32 cellular contexts compared by ENCODE assay signal in genomic region chr1:22801753-22802152, GRCh38.
DNase-seq lines count a peak whose midpoint lies in the region; ATAC-seq and TF ChIP-seq lines count a peak whose summit lies in the region.
"Had no signal": no experiment of that assay in that cellular context is flagged by ENCODE, and none has a peak within 500 bp of the region (broad histone marks: within the 10 kb centered on the region; RNA-seq: fewer than 3 reads in every experiment).

No MANE protein-coding gene starts in this region.

- POLR2A ChIA-PET in activated CD8-positive, alpha-beta T cell treated with anti-CD3 and anti-CD28 coated beads for 36 hours (lab: Charles Lee), result no interaction called here

- intact Hi-C loops in sciatic nerve (cut with DNase I), result no loop called here
- intact Hi-C loops in activated CD8-positive, alpha-beta T cell treated with anti-CD3 and anti-CD28 coated beads for 36 hours (cut with micrococcal nuclease), result no loop called here

- CTCF ChIA-PET in activated CD8-positive, alpha-beta T cell treated with anti-CD3 and anti-CD28 coated beads for 36 hours (lab: Charles Lee), result no interaction called here

- H3K4me3 ChIP-seq in endodermal cell (ENCODE audit: low read length), result no peak overlapping the region
- H3K4me3 ChIP-seq in effector memory CD4-positive, alpha-beta T cell (ENCODE audit: insufficient read depth, low read depth, low read length, poor library complexity, severe bottlenecking), result no peak overlapping the region
- H3K4me3 ChIP-seq: A549, breast epithelium, right atrium auricular region, uterus had no signal

- H3K36me3 Mint-ChIP-seq in endodermal cell (ENCODE audit: low read depth), result no peaks in the 10 kb centered on the region
- no peaks in the 10 kb centered on the region for H3K36me3 Mint-ChIP-seq in nephron progenitor cell (ENCODE audit: low read depth)
- H3K36me3 Mint-ChIP-seq in activated CD8-positive, alpha-beta T cell treated with anti-CD3 and anti-CD28 coated beads for 36 hours (ENCODE audit: low read depth), result no peaks in the 10 kb centered on the region
- H3K36me3 Mint-ChIP-seq: activated naive CD8-positive, alpha-beta T cell; CD4-positive, CD25-positive, alpha-beta regulatory T cell; natural killer cell had no signal

- no peaks in the 10 kb centered on the region for H3K9me3 ChIP-seq in endodermal cell (ENCODE audit: control insufficient read depth, low read length)
- H3K9me3 ChIP-seq in effector memory CD4-positive, alpha-beta T cell (ENCODE audit: control insufficient read depth, low read length), result no peaks in the 10 kb centered on the region
- H3K9me3 ChIP-seq: A549, breast epithelium, right atrium auricular region, uterus had no signal

- no peaks in the 10 kb centered on the region for H3K9me3 Mint-ChIP-seq in endodermal cell
- no peaks in the 10 kb centered on the region for H3K9me3 Mint-ChIP-seq in nephron progenitor cell
- H3K9me3 Mint-ChIP-seq in activated CD8-positive, alpha-beta T cell treated with anti-CD3 and anti-CD28 coated beads for 36 hours, result no peaks in the 10 kb centered on the region
- H3K9me3 Mint-ChIP-seq: activated B cell treated with CpG ODN at 0.5 μM for 24 hours; activated T-cell treated with anti-CD3 and anti-CD28 coated beads, Interleukin-2, amount 50 U/mL, for 24 hours; CD4-positive, CD25-positive, alpha-beta regulatory T cell; natural killer cell had no signal

- TF ChIP-seq CTCF in endodermal cell (conservative IDR thresholded peaks at IDR 0.05) (no peak), nephron progenitor cell (IDR thresholded peaks at IDR 0.05) (no peak)
- TF ChIP-seq CTCF in activated CD8-positive, alpha-beta T cell treated with anti-CD3 and anti-CD28 coated beads for 36 hours (IDR thresholded peaks at IDR 0.05), result no peak

- H3K4me1 Mint-ChIP-seq in endodermal cell (peaks cover 32% of the 10 kb centered on the region), nephron progenitor cell (peaks cover 81% of the 10 kb centered on the region)
- no peaks in the 10 kb centered on the region for H3K4me1 Mint-ChIP-seq in activated CD8-positive, alpha-beta T cell treated with anti-CD3 and anti-CD28 coated beads for 36 hours (ENCODE audit: low read depth)
- H3K4me1 Mint-ChIP-seq: activated B cell treated with CpG ODN at 0.5 μM for 24 hours; CD4-positive, CD25-positive, alpha-beta regulatory T cell; natural killer cell had no signal

- H3K27ac ChIP-seq in endodermal cell (ENCODE audit: low read depth, low read length), result peak overlapping the region; percentile 92
- H3K27ac ChIP-seq in effector memory CD4-positive, alpha-beta T cell (ENCODE audit: insufficient read depth, low read length, poor library complexity, severe bottlenecking), result no peak overlapping the region
- H3K27ac ChIP-seq: A549, breast epithelium, parathyroid adenoma, right atrium auricular region, uterus had no signal

- no peaks in the 10 kb centered on the region for H3K36me3 ChIP-seq in endodermal cell (ENCODE audit: control insufficient read depth, insufficient read depth, low read length)
- no peaks in the 10 kb centered on the region for H3K36me3 ChIP-seq in effector memory CD4-positive, alpha-beta T cell (ENCODE audit: control insufficient read depth, insufficient read depth, low read length)
- H3K36me3 ChIP-seq: breast epithelium, right atrium auricular region, uterus had no signal

- no peak for ATAC-seq in sciatic nerve
- ATAC-seq in activated CD8-positive, alpha-beta T cell treated with anti-CD3 and anti-CD28 coated beads for 36 hours, result no peak
- ATAC-seq: A549; HepG2; left ventricle myocardium superior; natural killer cell; stimulated activated naive CD8-positive, alpha-beta T cell treated with anti-CD3 and anti-CD28 coated beads, Interleukin-15, Interleukin-2, amounts not matched to agents 100 U/mL and 50 U/mL, for 24 hours had no signal

- H3K4me3 Mint-ChIP-seq in endodermal cell (no peak overlapping the region), nephron progenitor cell (no peak overlapping the region)
- no peak overlapping the region for H3K4me3 Mint-ChIP-seq in activated CD8-positive, alpha-beta T cell treated with anti-CD3 and anti-CD28 coated beads for 36 hours
- H3K4me3 Mint-ChIP-seq: activated B cell treated with CpG ODN at 0.5 μM for 24 hours; activated naive CD8-positive, alpha-beta T cell; activated T-cell treated with anti-CD3 and anti-CD28 coated beads, Interleukin-2, amount 50 U/mL, for 24 hours; CD4-positive, CD25-positive, alpha-beta regulatory T cell; natural killer cell had no signal

- no peaks in the 10 kb centered on the region for H3K27me3 Mint-ChIP-seq in endodermal cell (ENCODE audit: insufficient read depth)
- H3K27me3 Mint-ChIP-seq in nephron progenitor cell (ENCODE audit: low read depth, poor library complexity), result peaks cover 16% of the 10 kb centered on the region
- peaks cover 2% of the 10 kb centered on the region for H3K27me3 Mint-ChIP-seq in activated CD8-positive, alpha-beta T cell treated with anti-CD3 and anti-CD28 coated beads for 36 hours
- H3K27me3 Mint-ChIP-seq: activated naive CD8-positive, alpha-beta T cell; CD4-positive, CD25-positive, alpha-beta regulatory T cell had no signal

- peaks cover 7% of the 10 kb centered on the region for H3K4me1 ChIP-seq in endodermal cell (ENCODE audit: control insufficient read depth, insufficient read depth, low read length)
- no peaks in the 10 kb centered on the region for H3K4me1 ChIP-seq in effector memory CD4-positive, alpha-beta T cell (ENCODE audit: control insufficient read depth, insufficient read depth, low read length, poor library complexity, severe bottlenecking)
- H3K4me1 ChIP-seq: A549, breast epithelium, parathyroid adenoma, right atrium auricular region, uterus had no signal

- no peaks in the 10 kb centered on the region for H3K27me3 ChIP-seq in endodermal cell (ENCODE audit: control insufficient read depth, insufficient read depth, low read length, poor library complexity, severe bottlenecking)
- H3K27me3 ChIP-seq in effector memory CD4-positive, alpha-beta T cell (replicated peaks; ENCODE audit: control insufficient read depth, insufficient read depth, low read length, poor library complexity, severe bottlenecking), result no peaks in the 10 kb centered on the region
- H3K27me3 ChIP-seq: breast epithelium, right atrium auricular region, uterus had no signal

- H3K9ac ChIP-seq in endodermal cell (ENCODE audit: extremely low read depth, low read length, poor library complexity, severe bottlenecking), result no peak overlapping the region
- H3K9ac ChIP-seq: parathyroid adenoma had no signal

- WGBS in endodermal cell (ENCODE audit: insufficient coverage in 1 of 2, insufficient read length in 1 of 2), 2 experiments, result 23 to 53% methylated on average over 4 to 19 of the region's 19 CpGs

- H3K27ac Mint-ChIP-seq in endodermal cell (peak overlapping the region; percentile 58), nephron progenitor cell (peak overlapping the region; percentile 55)
- H3K27ac Mint-ChIP-seq in activated CD8-positive, alpha-beta T cell treated with anti-CD3 and anti-CD28 coated beads for 36 hours, result no peak overlapping the region
- H3K27ac Mint-ChIP-seq: activated B cell treated with CpG ODN at 0.5 μM for 24 hours; activated naive CD8-positive, alpha-beta T cell; activated T-cell treated with anti-CD3 and anti-CD28 coated beads, Interleukin-2, amount 50 U/mL, for 24 hours; CD4-positive, CD25-positive, alpha-beta regulatory T cell; natural killer cell had no signal

- peak; percentile 75 for DNase-seq in ELF-1 (ENCODE audit: low read depth, low spot score)
- peak; percentile 99 for DNase-seq in NCI-H82 (lab: John Stamatoyannopoulos, UW)
- DNase-seq in endodermal cell, result peak; percentile 79
- DNase-seq in nephron progenitor cell, result peak; percentile 51
- DNase-seq in sciatic nerve (ENCODE audit: low spot score), result no peak
- no peak for DNase-seq in activated CD8-positive, alpha-beta T cell treated with anti-CD3 and anti-CD28 coated beads for 36 hours
- no peak for DNase-seq in effector memory CD4-positive, alpha-beta T cell
- no peak for DNase-seq in germinal center (ENCODE audit: low spot score)
- DNase-seq: activated B cell treated with CpG ODN at 0.5 μM for 24 hours; activated CD4-positive, alpha-beta T cell treated with anti-CD3 and anti-CD28 coated beads, Interleukin-2, amount 50 U/mL, for 1 hour; activated effector memory CD4-positive, alpha-beta T cell treated with anti-CD3 and anti-CD28 coated beads, Interleukin-2, amount 50 U/mL, for 16 hours; activated T-cell treated with anti-CD3 and anti-CD28 coated beads, Interleukin-2, amount 50 U/mL, for 24 hours; AML-193; CD4-positive, CD25-positive, alpha-beta regulatory T cell; EL; HCEC 1CT; islet precursor cell; left ventricle myocardium superior; natural killer cell; NCI-H1436; NCI-H2081 treated with DMSO at 0.1 percent for 48 hours; NCI-H774; stimulated activated CD4-positive, alpha-beta T cell treated with anti-CD3 and anti-CD28 coated beads, Interleukin-1b, Interleukin-23, amount 100 ng/mL, for 48 hours; stimulated activated naive CD8-positive, alpha-beta T cell treated with anti-CD3 and anti-CD28 coated beads, Interleukin-15, Interleukin-2, amounts not matched to agents 100 U/mL and 50 U/mL, for 24 hours; T1000; uterus had no signal

Comparison
In these comparisons a context has a peak if more than half of its experiments do, and no peak if none do; other contexts are left out.
1. DNase-seq: peak in ELF-1 (single experiment), NCI-H82 (single experiment), endodermal cell (single experiment) and nephron progenitor cell (single experiment); none in sciatic nerve (single experiment), activated CD8-positive, alpha-beta T cell treated with anti-CD3 and anti-CD28 coated beads for 36 hours (single experiment), effector memory CD4-positive, alpha-beta T cell (0 of 3) and germinal center (single experiment).